ENCODE assay signal across 1 cellular context in the genomic region with DNA sequence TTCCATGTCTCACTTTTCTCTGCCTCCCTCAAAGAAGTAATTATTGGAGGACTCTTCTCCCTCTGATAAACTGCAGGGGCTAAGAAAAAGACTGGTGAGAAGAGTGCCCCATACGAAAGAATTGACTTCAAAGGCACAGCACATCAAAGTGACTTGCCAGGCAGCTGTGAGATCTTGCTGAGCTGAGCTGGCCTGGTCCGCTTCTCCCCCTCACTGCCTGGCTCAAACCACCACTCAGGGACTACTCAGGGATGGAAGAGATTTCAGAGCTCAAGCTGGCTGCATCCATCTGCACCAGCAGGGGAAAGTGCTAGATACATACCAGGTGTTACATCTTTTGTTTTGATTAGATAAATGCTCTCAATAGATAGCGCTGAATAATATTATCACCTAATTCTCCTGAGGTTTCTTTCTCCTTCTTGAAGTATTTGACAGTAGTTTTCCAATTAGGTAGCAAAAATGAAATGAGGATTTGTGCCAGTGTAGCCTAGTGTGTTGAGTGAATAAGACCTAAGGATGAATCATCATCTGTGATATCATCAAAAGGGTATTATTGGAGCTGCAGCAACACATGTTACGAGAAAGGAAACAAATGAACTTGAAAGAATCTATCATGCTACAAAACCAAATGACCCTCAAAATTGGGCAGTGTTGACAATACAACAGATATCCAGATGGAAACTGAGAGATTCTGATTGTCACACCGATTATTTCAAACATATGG.
TF ChIP-seq lines count a peak whose summit lies in the region.

No MANE protein-coding gene starts in this region.

TF ChIP-seq in WTC11, 78 proteins besides CTCF, POLR2A, EP300 and RAD21 (continued from another document):
- TF ChIP-seq PRDM15 (CRISPR knock-in tag; IDR thresholded peaks at IDR 0.05) (no peak), ZMAT4 (CRISPR knock-in tag; IDR thresholded peaks at IDR 0.05) (no peak)
- TF ChIP-seq, protein P1, sequence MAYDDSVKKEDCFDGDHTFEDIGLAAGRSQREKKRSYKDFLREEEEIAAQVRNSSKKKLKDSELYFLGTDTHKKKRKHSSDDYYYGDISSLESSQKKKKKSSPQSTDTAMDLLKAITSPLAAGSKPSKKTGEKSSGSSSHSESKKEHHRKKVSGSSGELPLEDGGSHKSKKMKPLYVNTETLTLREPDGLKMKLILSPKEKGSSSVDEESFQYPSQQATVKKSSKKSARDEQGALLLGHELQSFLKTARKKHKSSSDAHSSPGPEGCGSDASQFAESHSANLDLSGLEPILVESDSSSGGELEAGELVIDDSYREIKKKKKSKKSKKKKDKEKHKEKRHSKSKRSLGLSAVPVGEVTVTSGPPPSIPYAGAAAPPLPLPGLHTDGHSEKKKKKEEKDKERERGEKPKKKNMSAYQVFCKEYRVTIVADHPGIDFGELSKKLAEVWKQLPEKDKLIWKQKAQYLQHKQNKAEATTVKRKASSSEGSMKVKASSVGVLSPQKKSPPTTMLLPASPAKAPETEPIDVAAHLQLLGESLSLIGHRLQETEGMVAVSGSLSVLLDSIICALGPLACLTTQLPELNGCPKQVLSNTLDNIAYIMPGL (CRISPR knock-in tag; IDR thresholded peaks at IDR 0.05), result no peak
